25 cellular contexts compared by ENCODE assay signal in genomic region chr5:3268760-3269330, GRCh38.
"Had no signal": no experiment of that assay in that cellular context is flagged by ENCODE, and none has a peak within 500 bp of the region (broad histone marks: within the 10 kb centered on the region; RNA-seq: fewer than 3 reads in every experiment).

No MANE protein-coding gene starts in this region.

- H3K36me3 ChIP-seq: ascending aorta, breast epithelium, cardiac muscle cell, colonic mucosa, heart left ventricle had no signal

- H3K4me1 ChIP-seq: ascending aorta, breast epithelium, colonic mucosa, heart left ventricle had no signal

- ATAC-seq: activated CD4-positive, alpha-beta T cell treated with anti-CD3 and anti-CD28 coated beads for 36 hours; activated naive CD4-positive, alpha-beta T cell treated with anti-CD3 and anti-CD28 coated beads, Interleukin-2, amount 50 U/mL, for 72 hours; activated T-cell treated with anti-CD3 and anti-CD28 coated beads, Interleukin-2, amount 50 U/mL, for 72 hours; heart left ventricle had no signal

- H3K27ac ChIP-seq: ascending aorta, breast epithelium, cardiac muscle cell, colonic mucosa, epithelial cell of prostate, heart left ventricle had no signal

- DNase-seq: activated CD4-positive, alpha-beta memory T cell treated with anti-CD3 and anti-CD28 coated beads for 36 hours; activated CD4-positive, alpha-beta T cell treated with anti-CD3 and anti-CD28 coated beads for 36 hours; activated CD4-positive, alpha-beta T cell treated with anti-CD3 and anti-CD28 coated beads, Interleukin-2, amount 10 ng/mL, durations not matched to agents 24 days and 14 days; activated CD4-positive, CD25-positive, alpha-beta regulatory T cell; activated CD4-positive, CD25-positive, alpha-beta regulatory T cell treated with anti-CD3 and anti-CD28 coated beads, Interleukin-2, amount 50 U/mL, for 72 hours; activated CD8-positive, alpha-beta memory T cell treated with anti-CD3 and anti-CD28 coated beads, Interleukin-2, amount 50 U/mL, for 48 hours; activated gamma-delta T cell; activated naive CD4-positive, alpha-beta T cell; activated naive CD4-positive, alpha-beta T cell treated with anti-CD3 and anti-CD28 coated beads, Interleukin-2, amount 10 ng/mL, durations not matched to agents 7 days and 5 days; activated naive CD8-positive, alpha-beta T cell treated with anti-CD3 and anti-CD28 coated beads, Interleukin-2, amount 10 ng/mL, durations not matched to agents 7 days and 5 days; activated T-cell treated with anti-CD3 and anti-CD28 coated beads for 4 hours; activated T-cell treated with anti-CD3 and anti-CD28 coated beads, Interleukin-2, amount 50 U/mL, for 24 hours; activated T-cell treated with anti-CD3 and anti-CD28 coated beads, Interleukin-2, amount 50 U/mL, for 72 hours; central memory CD4-positive, alpha-beta T cell; cerebellar nuclear complex; colonic mucosa; effector CD8-positive, alpha-beta T cell; foreskin fibroblast; heart left ventricle; T-helper 2 cell had no signal

- H3K9me3 ChIP-seq: ascending aorta, breast epithelium, colonic mucosa, heart left ventricle had no signal

- H3K27me3 ChIP-seq: ascending aorta, cardiac muscle cell, colonic mucosa had no signal

- H3K4me3 ChIP-seq: ascending aorta, breast epithelium, cardiac muscle cell, colonic mucosa, heart left ventricle had no signal
